10 cellular contexts compared by ENCODE assay signal in genomic region chr1:90706437-90707362, GRCh38. TPM values are rescaled to one million over a fixed set of nuclear protein-coding genes. Genes with fewer than 3 reads are reported as not detected.
DNase-seq lines count a peak whose midpoint lies in the region; ATAC-seq, FAIRE-seq and TF ChIP-seq lines count a peak whose summit lies in the region.
"Had no signal": no experiment of that assay in that cellular context is flagged by ENCODE, and none has a peak within 500 bp of the region (broad histone marks: within the 10 kb centered on the region; RNA-seq: fewer than 3 reads in every experiment).

No MANE protein-coding gene starts in this region.

- H3K27ac ChIP-seq in A549 (no peak overlapping the region), HUES48 (ENCODE audit: low read depth, low read length) (no peak overlapping the region), body of pancreas (no peak overlapping the region), RWPE1 (no peak overlapping the region)

- H3K9me3 ChIP-seq in A549 (no peaks in the 10 kb centered on the region), HUES48 (ENCODE audit: control insufficient read depth, insufficient read depth, low read length) (no peaks in the 10 kb centered on the region), body of pancreas (no peaks in the 10 kb centered on the region)

- H3K4me1 Mint-ChIP-seq in memory B cell = peaks cover 4% of the 10 kb centered on the region

- no peaks in the 10 kb centered on the region for H3K36me3 ChIP-seq in HUES48 (ENCODE audit: control insufficient read depth, insufficient read depth, low read length)
- H3K36me3 ChIP-seq in body of pancreas (replicated peaks in 1 of 2; ENCODE audit: insufficient read depth in 1 of 2, low read depth in 2 of 2) = no peaks in the 10 kb centered on the region

- CTCF ChIA-PET in A549 (lab: Yijun Ruan, JAX) = interaction anchor here (0.6 to 0.7 kb wide), 2 partner anchors 9 to 12 kb away, joined by 3 to 4 read pairs; no protein-coding TSS in a partner anchor
- CTCF ChIA-PET in RWPE1 (lab: Yijun Ruan, JAX) = interaction anchor here (0.6 to 0.8 kb wide), 3 partner anchors 9 to 241 kb away, joined by 3 to 4 read pairs (median 3); no protein-coding TSS in a partner anchor

- POLR2A ChIA-PET in A549 (lab: Yijun Ruan, JAX) = no interaction called here
- POLR2A ChIA-PET in RWPE1 (lab: Yijun Ruan, JAX; ENCODE audit: low non-redundant PET) = no interaction called here

- TF ChIP-seq EP300 in A549 (IDR thresholded peaks at IDR 0.05) = no peak

- peaks cover 26% of the 10 kb centered on the region for H3K27me3 Mint-ChIP-seq in memory B cell

- DNase-seq in A549 (ENCODE audit: low read depth in 1 of 2, low spot score in 1 of 2) = peak in 1 of 2 experiments; percentile 12
- peak; percentile 41 to 67 (median 48) for DNase-seq in body of pancreas
- peak in 1 of 2 donors; percentile 27 for DNase-seq in memory B cell (ENCODE audit: low spot score in 2 of 2)
- DNase-seq in NCI-H2171 treated with DMSO at 0.1 percent for 48 hours (lab: John Stamatoyannopoulos, UW) = no peak
- DNase-seq in iPS-NIHi7 (ENCODE audit: extremely low spot score) = no peak
- DNase-seq in hippocampal formation (lab: John Stamatoyannopoulos, UW) = no peak
- no peak for DNase-seq in RWPE1 (ENCODE audit: low spot score)

- WGBS in A549 (ENCODE audit: missing lambda C conversion rate) = 31% methylated on average over 24 of the region's 73 CpGs
- WGBS in body of pancreas, 2 donors = 1 to 3% methylated on average over 53 to 63 of the region's 73 CpGs

- TF ChIP-seq RAD21 in A549 (conservative IDR thresholded peaks at IDR 0.05 in 1 of 2, IDR thresholded peaks at IDR 0.05 in 1 of 2) = no peak

- TF ChIP-seq CTCF in A549 (IDR thresholded peaks at IDR 0.05) (no peak), body of pancreas (IDR thresholded peaks at IDR 0.05) (no peak), RWPE1 (conservative IDR thresholded peaks at IDR 0.05; ENCODE audit: low read depth) (no peak)

- ATAC-seq in A549 (peak; percentile 74 to 86), body of pancreas (peak; percentile 75), memory B cell (ENCODE audit: low read depth) (peak; percentile 29)

- peaks cover 95% of the 10 kb centered on the region for H3K27me3 ChIP-seq in HUES48 (ENCODE audit: control insufficient read depth, insufficient read depth, low read length)
- H3K27me3 ChIP-seq in body of pancreas = peaks cover 6 to 47% of the 10 kb centered on the region in 2 donors

- H3K4me3 ChIP-seq in A549 (peak overlapping the region; percentile 40), HUES48 (ENCODE audit: low read depth, low read length) (peak overlapping the region; percentile 54), body of pancreas (peak overlapping the region in 1 of 2 donors; percentile 26)

- H3K36me3 Mint-ChIP-seq in memory B cell = no peaks in the 10 kb centered on the region

- H3K4me3 Mint-ChIP-seq in memory B cell = no peak overlapping the region

- H3K9ac ChIP-seq in HUES48 (ENCODE audit: low read depth, low read length) = no peak overlapping the region

- intact Hi-C loops in body of pancreas (cut with DNase I) = no loop called here

- FAIRE-seq in A549 (lab: Jason Lieb, UNC) = no peak
- FAIRE-seq: G401.6 had no signal

- TF ChIP-seq POLR2A in A549 (IDR thresholded peaks at IDR 0.05; ENCODE audit: low read length) (no peak), body of pancreas (IDR thresholded peaks at IDR 0.05) (no peak)

- 0 out of 3 replicates have a peak, but pooled peaks cover 3% of the 10 kb centered on the region for H3K4me1 ChIP-seq in A549
- H3K4me1 ChIP-seq in HUES48 (ENCODE audit: control insufficient read depth, insufficient read depth, low read length) = peaks cover 27% of the 10 kb centered on the region
- H3K4me1 ChIP-seq in body of pancreas = peaks cover 23% of the 10 kb centered on the region

- peak overlapping the region; percentile 86 for H3K4me2 ChIP-seq in A549

- H3K27ac Mint-ChIP-seq in memory B cell = peak overlapping the region; percentile 42

- H3K9me3 Mint-ChIP-seq in memory B cell = peaks cover 1% of the 10 kb centered on the region

TF ChIP-seq in A549, 52 proteins besides CTCF, POLR2A, EP300 and RAD21:
- TF ChIP-seq FOSL2 (IDR thresholded peaks at IDR 0.05) (no peak), FOSL2 (CRISPR knock-in tag; IDR thresholded peaks at IDR 0.05) (no peak), NFE2L2 (conservative IDR thresholded peaks at IDR 0.05; ENCODE audit: low read length) (no peak), NPAS2 (CRISPR knock-in tag; IDR thresholded peaks at IDR 0.05; ENCODE audit: borderline replicate concordance) (no peak), GATA3 (IDR thresholded peaks at IDR 0.05; ENCODE audit: borderline replicate concordance) (no peak), TFCP2L1 (CRISPR knock-in tag; IDR thresholded peaks at IDR 0.05) (no peak), TP53 (CRISPR knock-in tag; IDR thresholded peaks at IDR 0.05) (no peak), CHD4 (IDR thresholded peaks at IDR 0.05; ENCODE audit: borderline replicate concordance) (no peak), PBX3 (IDR thresholded peaks at IDR 0.05) (no peak), PHF8 (IDR thresholded peaks at IDR 0.05; ENCODE audit: borderline replicate concordance, low read depth) (no peak)

RNA-seq across cellular contexts. Expression of gene BARHL2, which starts 10.4 kb away (rescaled TPM):
- polyA plus RNA-seq in A549 (2011; rRNA removed) (not detected in 2 replicates), A549 (2017; fragmentation: RNase III; extraction: RNeasy Plus Mini Kit Qiagen cat#74134 plus additional on column Dnase treatment) (not detected in 3 replicates)
- not detected in 2 replicates for polyA plus RNA-seq in A549 (2012; cell fraction: cytosol; rRNA removed)
- not detected in 2 replicates for polyA plus RNA-seq in A549 (2012; cell fraction: nucleus; rRNA removed)
- polyA minus RNA-seq in A549 (2011; rRNA and poly(A)+ RNA removed) = not detected in 2 replicates
- not detected for total RNA-seq in body of pancreas
- total RNA-seq: OCI-LY7 had no signal

Comparison
In these comparisons a context has a peak if more than half of its experiments do, and no peak if none do; other contexts are left out.
1. ATAC-seq: peak in every context shown above with its lines; median percentile 80 in A549; 75 in body of pancreas; 29 in memory B cell.
2. DNase-seq: peak in body of pancreas (4 of 4); none in NCI-H2171 treated with DMSO at 0.1 percent for 48 hours (single experiment), iPS-NIHi7 (single experiment), hippocampal formation (0 of 2) and RWPE1 (single experiment).